8 cellular contexts compared by ENCODE assay signal in the genomic region with DNA sequence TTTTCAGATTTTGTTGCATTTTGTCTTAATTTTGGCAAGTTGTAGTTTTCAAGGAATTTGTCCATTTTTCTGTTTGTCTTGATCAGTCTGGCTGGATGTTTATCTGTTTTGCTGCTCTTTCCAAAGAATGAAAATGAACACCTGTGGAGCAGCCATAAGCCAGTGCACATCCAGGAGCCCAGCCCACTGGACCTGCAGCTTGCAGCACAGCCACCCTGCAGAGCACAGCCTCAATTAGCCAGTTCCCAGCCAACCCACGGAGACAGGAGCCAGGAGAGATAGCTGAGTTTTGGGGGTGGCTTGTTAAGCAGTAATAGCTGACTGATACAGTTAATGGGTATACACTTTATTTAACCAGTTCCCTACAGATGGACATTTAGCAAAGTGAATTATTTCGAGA.
"Had no signal": no experiment of that assay in that cellular context is flagged by ENCODE, and none has a peak within 500 bp of the region (broad histone marks: within the 10 kb centered on the region; RNA-seq: fewer than 3 reads in every experiment).

No MANE protein-coding gene starts in this region.

- H3K4me1 ChIP-seq: HAP-1 had no signal

- H3K27ac ChIP-seq: HL-60 had no signal

- ATAC-seq: HCT116, K562 had no signal

- H3K4me3 ChIP-seq: HAP-1, K562 had no signal

- DNase-seq: GOT3, H7, IMR-90, KG1 had no signal

- H3K36me3 ChIP-seq: HAP-1 had no signal
